In genomic region chr6:164424489-164424888, GRCh38 we compare ENCODE assay signal across 8 cellular contexts.
"Had no signal": no experiment of that assay in that cellular context is flagged by ENCODE, and none has a peak within 500 bp of the region (broad histone marks: within the 10 kb centered on the region; RNA-seq: fewer than 3 reads in every experiment).

No MANE protein-coding gene starts in this region.

- DNase-seq: GM23248, GOT3, H7, H9, HCEC 1CT, HFFc6 had no signal

- H3K36me3 ChIP-seq: HAP-1 had no signal

- H3K27ac ChIP-seq: GM23248 had no signal

- H3K4me1 ChIP-seq: HAP-1 had no signal

- H3K4me3 ChIP-seq: GM23248, GM23338, HAP-1 had no signal
